ENCODE assay signal across 1 cellular context in the genomic region with DNA sequence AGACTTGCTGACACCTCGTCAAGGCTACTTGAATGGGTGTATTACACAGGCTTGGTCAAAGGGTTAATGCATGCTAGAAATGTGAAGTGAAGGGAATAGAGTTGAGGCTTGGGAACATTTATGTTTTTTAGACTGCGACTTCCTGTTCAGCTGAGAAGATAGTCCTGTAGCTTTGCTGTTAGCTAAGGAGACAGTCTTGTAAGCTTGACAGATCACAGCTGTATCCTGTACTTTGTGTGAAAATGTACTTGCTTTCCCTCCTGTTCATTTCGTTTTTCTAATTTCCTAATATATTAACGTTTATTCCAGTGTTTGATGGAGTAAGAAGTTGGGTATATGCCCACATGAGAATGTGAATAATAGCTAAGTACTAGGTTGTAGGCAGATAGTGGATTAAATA.
TF ChIP-seq lines count a peak whose summit lies in the region.

No MANE protein-coding gene starts in this region.

TF ChIP-seq in IMR-90, 13 proteins besides CTCF, POLR2A, EP300 and RAD21:
- TF ChIP-seq NFE2L2 (IDR thresholded peaks at IDR 0.05; ENCODE audit: low read depth, low read length) (no peak), MAFK (IDR thresholded peaks at IDR 0.05; ENCODE audit: low read depth, low read length) (no peak), CEBPB (IDR thresholded peaks at IDR 0.05; ENCODE audit: low read depth, low read length) (no peak), SMC3 (IDR thresholded peaks at IDR 0.05; ENCODE audit: low read depth, low read length) (no peak), MAZ (IDR thresholded peaks at IDR 0.05; ENCODE audit: borderline replicate concordance, low read depth, low read length) (no peak), CHD1 (IDR thresholded peaks at IDR 0.05; ENCODE audit: low read depth, low read length) (no peak), RFX5 (IDR thresholded peaks at IDR 0.05; ENCODE audit: low read depth, low read length) (no peak), FOS (IDR thresholded peaks at IDR 0.05; ENCODE audit: low read depth, low read length) (no peak), BHLHE40 (IDR thresholded peaks at IDR 0.05; ENCODE audit: low read depth, low read length) (no peak), RCOR1 (IDR thresholded peaks at IDR 0.05; ENCODE audit: insufficient replicate concordance, low read length) (no peak), MXI1 (IDR thresholded peaks at IDR 0.05; ENCODE audit: borderline replicate concordance, low read depth, low read length) (no peak)
- TF ChIP-seq, protein P1, sequence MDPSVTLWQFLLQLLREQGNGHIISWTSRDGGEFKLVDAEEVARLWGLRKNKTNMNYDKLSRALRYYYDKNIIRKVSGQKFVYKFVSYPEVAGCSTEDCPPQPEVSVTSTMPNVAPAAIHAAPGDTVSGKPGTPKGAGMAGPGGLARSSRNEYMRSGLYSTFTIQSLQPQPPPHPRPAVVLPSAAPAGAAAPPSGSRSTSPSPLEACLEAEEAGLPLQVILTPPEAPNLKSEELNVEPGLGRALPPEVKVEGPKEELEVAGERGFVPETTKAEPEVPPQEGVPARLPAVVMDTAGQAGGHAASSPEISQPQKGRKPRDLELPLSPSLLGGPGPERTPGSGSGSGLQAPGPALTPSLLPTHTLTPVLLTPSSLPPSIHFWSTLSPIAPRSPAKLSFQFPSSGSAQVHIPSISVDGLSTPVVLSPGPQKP (IDR thresholded peaks at IDR 0.05; ENCODE audit: borderline replicate concordance, low read depth, low read length), result no peak
- TF ChIP-seq, protein P2, sequence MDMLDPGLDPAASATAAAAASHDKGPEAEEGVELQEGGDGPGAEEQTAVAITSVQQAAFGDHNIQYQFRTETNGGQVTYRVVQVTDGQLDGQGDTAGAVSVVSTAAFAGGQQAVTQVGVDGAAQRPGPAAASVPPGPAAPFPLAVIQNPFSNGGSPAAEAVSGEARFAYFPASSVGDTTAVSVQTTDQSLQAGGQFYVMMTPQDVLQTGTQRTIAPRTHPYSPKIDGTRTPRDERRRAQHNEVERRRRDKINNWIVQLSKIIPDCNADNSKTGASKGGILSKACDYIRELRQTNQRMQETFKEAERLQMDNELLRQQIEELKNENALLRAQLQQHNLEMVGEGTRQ (IDR thresholded peaks at IDR 0.05; ENCODE audit: low read depth, low read length), result no peak
